20 cellular contexts compared by ENCODE assay signal in genomic region chr3:28118087-28118486, GRCh38.
"Had no signal": no experiment of that assay in that cellular context is flagged by ENCODE, and none has a peak within 500 bp of the region (broad histone marks: within the 10 kb centered on the region; RNA-seq: fewer than 3 reads in every experiment).

No MANE protein-coding gene starts in this region.

- H3K27me3 ChIP-seq: colonic mucosa, foreskin keratinocyte, right lobe of liver, spleen, transverse colon had no signal

- H3K4me1 ChIP-seq: colonic mucosa, foreskin keratinocyte, parathyroid adenoma, psoas muscle, right lobe of liver, spleen, transverse colon had no signal

- H3K9me3 ChIP-seq: colonic mucosa, psoas muscle, right lobe of liver, spleen, thoracic aorta, transverse colon had no signal

- H3K9ac ChIP-seq: parathyroid adenoma had no signal

- DNase-seq: colonic mucosa; dermis blood vessel endothelial cell; erythroblast; foreskin keratinocyte; kidney glomerular epithelial cell; naive thymus-derived CD4-positive, alpha-beta T cell; nephron progenitor cell; psoas muscle; retina; right lobe of liver; spleen; stimulated activated CD4-positive, alpha-beta T cell treated with anti-CD3 and anti-CD28 coated beads, Interleukin-15, amount 100 ng/mL, for 24 hours; stimulated activated CD4-positive, alpha-beta T cell treated with anti-CD3 and anti-CD28 coated beads, Interleukin-1b, Interleukin-23, amount 100 ng/mL, for 48 hours; stimulated activated CD4-positive, alpha-beta T cell treated with anti-CD3 and anti-CD28 coated beads, Interleukin-4, amount 100 ng/mL, for 24 hours; stimulated activated naive B cell treated with anti-CD40 and anti-IgM and Interleukin-4, amounts not matched to agents 10 μg/mL and 1 μg/mL and 100 μg/mL, for 72 hours; stimulated activated naive CD8-positive, alpha-beta T cell treated with anti-CD3 and anti-CD28 coated beads, Interleukin-15, amount 100 ng/mL, for 72 hours; transverse colon had no signal

- H3K4me3 ChIP-seq: colonic mucosa, psoas muscle, right lobe of liver, spleen, thoracic aorta, transverse colon had no signal

- H3K27ac ChIP-seq: colonic mucosa, foreskin keratinocyte, parathyroid adenoma, psoas muscle, right lobe of liver, spleen, thoracic aorta, transverse colon had no signal

- H3K36me3 ChIP-seq: colonic mucosa, right lobe of liver, spleen, thoracic aorta, transverse colon had no signal

- FAIRE-seq: islet of Langerhans had no signal
